In the genomic region with DNA sequence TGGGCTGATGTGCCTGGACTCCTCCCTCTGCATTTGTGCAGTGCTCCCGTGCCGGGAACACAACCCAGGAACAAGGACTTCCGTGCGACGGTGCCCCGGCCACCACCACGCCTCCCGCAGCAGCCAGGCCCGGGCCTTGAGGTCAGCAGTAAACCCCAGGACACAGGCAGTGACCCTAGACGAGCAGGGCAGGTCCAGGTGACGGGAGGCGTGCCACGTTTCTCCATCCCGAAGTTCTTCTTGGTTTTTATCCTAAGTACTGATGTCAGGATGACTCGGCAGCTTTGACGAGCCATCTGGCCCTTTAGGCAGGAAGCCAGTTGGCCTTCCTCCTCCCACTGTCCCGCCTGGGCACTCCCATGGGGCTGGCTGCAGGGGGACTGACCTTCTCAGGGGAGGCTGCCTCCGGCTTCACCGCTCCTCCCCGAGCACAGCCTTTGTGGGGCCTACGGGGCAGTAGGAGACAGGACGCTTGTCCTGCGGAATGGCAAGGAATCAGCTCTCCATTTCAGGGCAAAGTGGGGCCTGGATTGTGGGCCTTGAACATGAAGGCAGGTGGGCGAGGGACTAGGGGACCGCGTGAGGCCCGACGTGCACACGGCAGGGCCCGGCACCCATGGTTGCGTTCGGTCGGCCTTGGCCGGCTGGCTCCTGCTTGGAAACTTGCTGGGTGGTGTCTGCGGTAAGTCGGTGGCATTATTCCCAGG, we compare ENCODE assay signal across 8 cellular contexts.
DNase-seq lines count a peak whose midpoint lies in the region; ATAC-seq and TF ChIP-seq lines count a peak whose summit lies in the region.

No MANE protein-coding gene starts in this region.

- H4K91ac ChIP-seq in neuronal stem cell (ENCODE audit: low read depth, low read length, poor library complexity): peak overlapping the region; percentile 42

- no peaks in the 10 kb centered on the region for H4K20me1 ChIP-seq in smooth muscle cell (ENCODE audit: low read depth)

- no peaks in the 10 kb centered on the region for H3F3A ChIP-seq in smooth muscle cell (ENCODE audit: low read depth)

- no peaks in the 10 kb centered on the region for H3K79me1 ChIP-seq in neuronal stem cell (ENCODE audit: low read depth, low read length)

- peak overlapping the region; percentile 61 for H2BK12ac ChIP-seq in neuronal stem cell (ENCODE audit: low read length)

- DNase-seq in Daoy (ENCODE audit: low read depth) (peak; percentile 39), NCI-H460 (ENCODE audit: extremely low read depth, low read depth) (peak; percentile 99), erythroblast (lab: John Stamatoyannopoulos, UW) (peak; percentile 50 to 71), neuronal stem cell (ENCODE audit: low spot score) (no peak), smooth muscle cell (lab: John Stamatoyannopoulos, UW; ENCODE audit: unreplicated experiment) (no peak), activated T-cell treated with anti-CD3 and anti-CD28 coated beads for 4 hours (no peak)

- peak overlapping the region; percentile 86 for H2BK15ac ChIP-seq in neuronal stem cell (ENCODE audit: low read length)

- no peak for ATAC-seq in GM21619 (IDR thresholded peaks at IDR 0.05; ENCODE audit: unreplicated experiment)
- ATAC-seq in HG03175 (IDR thresholded peaks at IDR 0.05; ENCODE audit: unreplicated experiment): no peak

- H4K8ac ChIP-seq in neuronal stem cell (ENCODE audit: low read depth, low read length): no peak overlapping the region

- H2AFZ ChIP-seq in neuronal stem cell (ENCODE audit: low read length) (no peak overlapping the region), smooth muscle cell (ENCODE audit: low read depth) (no peak overlapping the region)

- H3K4ac ChIP-seq in neuronal stem cell (ENCODE audit: low read length): peak overlapping the region; percentile 60

- H3K79me2 ChIP-seq in smooth muscle cell (ENCODE audit: low read depth): no peaks in the 10 kb centered on the region

- H3K9me3 ChIP-seq in neuronal stem cell (replicated peaks in 1 of 2; ENCODE audit: control insufficient read depth in 2 of 2, insufficient read depth in 1 of 2, low read depth in 1 of 2, low read length in 2 of 2) (peaks cover 13 to 16% of the 10 kb centered on the region in 2 donors), smooth muscle cell (replicated peaks; ENCODE audit: low read depth) (no peaks in the 10 kb centered on the region)

- H3K9ac ChIP-seq in neuronal stem cell (ENCODE audit: low read depth, low read length, poor library complexity): no peak overlapping the region
- no peak overlapping the region for H3K9ac ChIP-seq in smooth muscle cell (ENCODE audit: low read depth)

- H3K4me3 ChIP-seq in neuronal stem cell (ENCODE audit: low read length in 2 of 2): no peak overlapping the region
- no peak overlapping the region for H3K4me3 ChIP-seq in smooth muscle cell

- H3K36me3 ChIP-seq in neuronal stem cell (replicated peaks in 1 of 2; ENCODE audit: control insufficient read depth in 2 of 2, insufficient read depth in 2 of 2, low read length in 2 of 2): no peaks in the 10 kb centered on the region
- no peaks in the 10 kb centered on the region for H3K36me3 ChIP-seq in smooth muscle cell (ENCODE audit: low read depth)

- peak overlapping the region; percentile 22 for H3K14ac ChIP-seq in neuronal stem cell (ENCODE audit: low read length)

- no peak for TF ChIP-seq POLR2A in erythroblast (IDR thresholded peaks at IDR 0.05; ENCODE audit: low read length)

- H2BK120ac ChIP-seq in neuronal stem cell (ENCODE audit: low read depth, low read length): peak overlapping the region; percentile 51

- H3K23ac ChIP-seq in neuronal stem cell (ENCODE audit: low read depth, low read length, poor library complexity): peak overlapping the region; percentile 45

- peak overlapping the region; percentile 94 for H2AK5ac ChIP-seq in neuronal stem cell (ENCODE audit: low read depth, low read length)

- peak overlapping the region; percentile 85 for H3K18ac ChIP-seq in neuronal stem cell (ENCODE audit: low read length)

- TF ChIP-seq CTCF in smooth muscle cell (IDR thresholded peaks at IDR 0.05; ENCODE audit: borderline replicate concordance, insufficient read depth, poor library complexity, severe bottlenecking): no peak

- peak overlapping the region; percentile 17 for H2BK5ac ChIP-seq in neuronal stem cell (ENCODE audit: low read length)

- H3K27ac ChIP-seq in neuronal stem cell (replicated peaks; ENCODE audit: low read length) (no peak overlapping the region), smooth muscle cell (ENCODE audit: low read depth) (no peak overlapping the region)

- H3K4me1 ChIP-seq in neuronal stem cell (ENCODE audit: control insufficient read depth in 2 of 2, insufficient read depth in 1 of 2, low read depth in 1 of 2, low read length in 2 of 2): peaks cover 0 to 2% of the 10 kb centered on the region in 2 donors
- H3K4me1 ChIP-seq in smooth muscle cell (ENCODE audit: low read depth): no peaks in the 10 kb centered on the region

- WGBS in neuronal stem cell (ENCODE audit: extremely low coverage in 2 of 2, insufficient read length in 2 of 2, insufficient replicate concordance in 1 of 2), 2 donors: no CpG with 5 or more reads among the region's 36 CpGs
- 92% methylated on average over 36 of the region's 36 CpGs for WGBS in smooth muscle cell (ENCODE audit: low lambda C conversion rate)

- no peak overlapping the region for H3K4me2 ChIP-seq in neuronal stem cell (ENCODE audit: insufficient read depth, low read length, poor library complexity, severe bottlenecking)
- H3K4me2 ChIP-seq in smooth muscle cell: no peak overlapping the region

- H3K27me3 ChIP-seq in neuronal stem cell (ENCODE audit: control insufficient read depth in 3 of 3, insufficient read depth in 3 of 3, low read depth in 1 of 3, low read length in 3 of 3) (no peaks in the 10 kb centered on the region), smooth muscle cell (ENCODE audit: low read depth) (no peaks in the 10 kb centered on the region)

Comparison
In these comparisons a context has a peak if more than half of its experiments do, and no peak if none do; other contexts are left out.
1. DNase-seq: peak in Daoy (single experiment), NCI-H460 (single experiment) and erythroblast (2 of 2); none in neuronal stem cell (single experiment), smooth muscle cell (single experiment) and activated T-cell treated with anti-CD3 and anti-CD28 coated beads for 4 hours (single experiment).